28 cellular contexts compared by ENCODE assay signal in genomic region chr6:38319259-38320255, GRCh38.
DNase-seq lines count a peak whose midpoint lies in the region; ATAC-seq, FAIRE-seq and TF ChIP-seq lines count a peak whose summit lies in the region.
"Had no signal": no experiment of that assay in that cellular context is flagged by ENCODE, and none has a peak within 500 bp of the region (broad histone marks: within the 10 kb centered on the region; RNA-seq: fewer than 3 reads in every experiment).

No MANE protein-coding gene starts in this region.

- peaks cover 9 to 23% of the 10 kb centered on the region in 2 donors for H3K36me3 Mint-ChIP-seq in stimulated activated naive B cell treated with anti-CD40 and anti-IgM and Interleukin-4, amounts not matched to agents 10 μg/mL and 1 μg/mL and 100 μg/mL, for 72 hours

- H3K27ac Mint-ChIP-seq in stimulated activated naive B cell treated with anti-CD40 and anti-IgM and Interleukin-4, amounts not matched to agents 10 μg/mL and 1 μg/mL and 100 μg/mL, for 72 hours: peak overlapping the region; percentile 15
- H3K27ac Mint-ChIP-seq: CD8-positive, alpha-beta memory T cell had no signal

- H3K4me3 ChIP-seq in mammary epithelial cell (replicated peaks in 1 of 3; ENCODE audit: insufficient read depth in 1 of 3, low read depth in 2 of 3, low read length in 3 of 3): no peak overlapping the region
- H3K4me3 ChIP-seq in keratinocyte (ENCODE audit: control insufficient read depth in 2 of 3, extremely low read depth in 1 of 3, insufficient read depth in 2 of 3, low read depth in 1 of 3, low read length in 3 of 3): no peak overlapping the region
- H3K4me3 ChIP-seq in right atrium auricular region: no peak overlapping the region
- H3K4me3 ChIP-seq: body of pancreas, HAP-1, lower lobe of right lung, tibial artery had no signal

- H4K20me1 ChIP-seq in mammary epithelial cell (ENCODE audit: insufficient read depth, low read length): no peaks in the 10 kb centered on the region
- H4K20me1 ChIP-seq in keratinocyte (ENCODE audit: control insufficient read depth, extremely low read depth, insufficient read depth, low read length): no peaks in the 10 kb centered on the region

- no peak overlapping the region for H3K4me3 Mint-ChIP-seq in stimulated activated naive B cell treated with anti-CD40 and anti-IgM and Interleukin-4, amounts not matched to agents 10 μg/mL and 1 μg/mL and 100 μg/mL, for 72 hours
- H3K4me3 Mint-ChIP-seq: CD8-positive, alpha-beta memory T cell; effector memory CD8-positive, alpha-beta T cell; stimulated activated naive CD8-positive, alpha-beta T cell treated with anti-CD3 and anti-CD28 coated beads, Interleukin-15, amount 100 ng/mL, for 72 hours had no signal

- H3K36me3 ChIP-seq in mammary epithelial cell (ENCODE audit: insufficient read depth, low read length): no peaks in the 10 kb centered on the region
- H3K36me3 ChIP-seq in keratinocyte (ENCODE audit: control insufficient read depth in 2 of 2, extremely low read depth in 1 of 2, insufficient read depth in 2 of 2, low read length in 2 of 2): no peaks in the 10 kb centered on the region
- no peaks in the 10 kb centered on the region for H3K36me3 ChIP-seq in right atrium auricular region
- H3K36me3 ChIP-seq: HAP-1, lower lobe of right lung, tibial artery had no signal

- no peak for TF ChIP-seq CTCF in mammary epithelial cell (conservative IDR thresholded peaks at IDR 0.05 in 1 of 2, IDR thresholded peaks at IDR 0.05 in 1 of 2; ENCODE audit: extremely low read depth in 1 of 2, insufficient read depth in 1 of 2, low read depth in 1 of 2, low read length in 2 of 2)
- TF ChIP-seq CTCF in keratinocyte (optimal IDR thresholded peaks at IDR 0.05 in 1 of 3, IDR thresholded peaks at IDR 0.05 in 1 of 3, conservative IDR thresholded peaks at IDR 0.05 in 1 of 3; ENCODE audit: extremely low read depth in 1 of 3, insufficient read depth in 2 of 3, low read length in 3 of 3): no peak
- TF ChIP-seq CTCF in right atrium auricular region (IDR thresholded peaks at IDR 0.05): no peak

- no peak for ATAC-seq in stimulated activated naive B cell treated with anti-CD40 and anti-IgM and Interleukin-4, amounts not matched to agents 10 μg/mL and 1 μg/mL and 100 μg/mL, for 72 hours (replicated peaks)
- ATAC-seq: body of pancreas; effector memory CD8-positive, alpha-beta T cell; stimulated activated naive CD8-positive, alpha-beta T cell treated with anti-CD3 and anti-CD28 coated beads, Interleukin-15, amount 100 ng/mL, for 72 hours had no signal

- H3K9me1 ChIP-seq in keratinocyte (ENCODE audit: control insufficient read depth, extremely low read depth, insufficient read depth, low read length): no peaks in the 10 kb centered on the region

- H3K79me2 ChIP-seq in mammary epithelial cell (ENCODE audit: insufficient read depth, low read length): no peaks in the 10 kb centered on the region
- no peaks in the 10 kb centered on the region for H3K79me2 ChIP-seq in keratinocyte (ENCODE audit: control insufficient read depth, insufficient read depth, low read length)

- peaks cover 3 to 4% of the 10 kb centered on the region in 2 donors for H3K9me3 Mint-ChIP-seq in stimulated activated naive B cell treated with anti-CD40 and anti-IgM and Interleukin-4, amounts not matched to agents 10 μg/mL and 1 μg/mL and 100 μg/mL, for 72 hours
- H3K9me3 Mint-ChIP-seq: CD8-positive, alpha-beta memory T cell; effector memory CD8-positive, alpha-beta T cell; IgD-negative memory B cell; stimulated activated naive CD8-positive, alpha-beta T cell treated with anti-CD3 and anti-CD28 coated beads, Interleukin-15, amount 100 ng/mL, for 72 hours had no signal

- WGBS in mammary epithelial cell (ENCODE audit: low coverage, missing lambda C conversion rate): 78% methylated on average over 10 of the region's 11 CpGs

- H3K4me2 ChIP-seq in mammary epithelial cell (ENCODE audit: insufficient read depth, low read depth, low read length): no peak overlapping the region
- peak overlapping the region; percentile 2 for H3K4me2 ChIP-seq in keratinocyte (ENCODE audit: control insufficient read depth, extremely low read depth, insufficient read depth, low read depth, low read length)

- H3K27me3 ChIP-seq in mammary epithelial cell (ENCODE audit: insufficient read depth, low read length): no peaks in the 10 kb centered on the region
- H3K27me3 ChIP-seq in keratinocyte (ENCODE audit: control insufficient read depth, extremely low read depth, insufficient read depth, low read length): no peaks in the 10 kb centered on the region
- H3K27me3 ChIP-seq in right atrium auricular region: no peaks in the 10 kb centered on the region
- H3K27me3 ChIP-seq: body of pancreas, tibial artery had no signal

- H3K9ac ChIP-seq in mammary epithelial cell (ENCODE audit: insufficient read depth, low read length) (no peak overlapping the region), keratinocyte (ENCODE audit: control insufficient read depth, extremely low read depth, insufficient read depth, low read length) (no peak overlapping the region)

- no peaks in the 10 kb centered on the region for H3K27me3 Mint-ChIP-seq in stimulated activated naive B cell treated with anti-CD40 and anti-IgM and Interleukin-4, amounts not matched to agents 10 μg/mL and 1 μg/mL and 100 μg/mL, for 72 hours
- H3K27me3 Mint-ChIP-seq: CD8-positive, alpha-beta memory T cell; effector memory CD8-positive, alpha-beta T cell; IgD-negative memory B cell; stimulated activated naive CD8-positive, alpha-beta T cell treated with anti-CD3 and anti-CD28 coated beads, Interleukin-15, amount 100 ng/mL, for 72 hours had no signal

- dilution Hi-C loops in mammary epithelial cell (cut with HindIII; ENCODE audit: low sequenced_read_pairs): no loop called here
- dilution Hi-C loops in keratinocyte (cut with MboI; ENCODE audit: extremely low pct_ligation_motif_present, low sequenced_read_pairs): no loop called here

- H2AFZ ChIP-seq in mammary epithelial cell (ENCODE audit: low read depth, low read length): no peak overlapping the region
- H2AFZ ChIP-seq in keratinocyte (ENCODE audit: control insufficient read depth, low read length): no peak overlapping the region

- H3K4me1 ChIP-seq in mammary epithelial cell (ENCODE audit: insufficient read depth, low read length) (peaks cover 7% of the 10 kb centered on the region), keratinocyte (ENCODE audit: control insufficient read depth, extremely low read depth, insufficient read depth, low read length) (peaks cover 12% of the 10 kb centered on the region), right atrium auricular region (no peaks in the 10 kb centered on the region)
- H3K4me1 ChIP-seq: body of pancreas, HAP-1, lower lobe of right lung, tibial artery had no signal

- H3K4me1 Mint-ChIP-seq in stimulated activated naive B cell treated with anti-CD40 and anti-IgM and Interleukin-4, amounts not matched to agents 10 μg/mL and 1 μg/mL and 100 μg/mL, for 72 hours: peaks cover 36 to 68% of the 10 kb centered on the region in 2 donors
- H3K4me1 Mint-ChIP-seq: CD8-positive, alpha-beta memory T cell; stimulated activated naive CD8-positive, alpha-beta T cell treated with anti-CD3 and anti-CD28 coated beads, Interleukin-15, amount 100 ng/mL, for 72 hours had no signal

- BruUV-seq in mammary epithelial cell (replicated peaks; lab: Mats Ljungman, UMichigan): no TSS peak

- H3K9me3 ChIP-seq in mammary epithelial cell (replicated peaks; ENCODE audit: insufficient read depth, low read length): no peaks in the 10 kb centered on the region
- no peaks in the 10 kb centered on the region for H3K9me3 ChIP-seq in keratinocyte (ENCODE audit: control insufficient read depth, low read depth, low read length)
- H3K9me3 ChIP-seq in right atrium auricular region: no peaks in the 10 kb centered on the region
- H3K9me3 ChIP-seq: body of pancreas, HAP-1, lower lobe of right lung, tibial artery had no signal

- CTCF ChIA-PET in mammary epithelial cell (lab: Charles Lee; ENCODE audit: low non-redundant PET): interaction anchor here (0.6 kb wide), 1 partner anchor 175 kb away, joined by 5 read pairs; no protein-coding TSS in a partner anchor

- peak; percentile 24 for DNase-seq in NCI-H146 (lab: John Stamatoyannopoulos, UW)
- no peak for DNase-seq in NCI-H146 treated with DMSO at 0.1 percent for 48 hours (lab: John Stamatoyannopoulos, UW; ENCODE audit: unreplicated experiment)
- DNase-seq in mammary epithelial cell: peak; percentile 51
- peak; percentile 25 for DNase-seq in keratinocyte (ENCODE audit: low read depth, low spot score)
- DNase-seq in stimulated activated naive B cell treated with anti-CD40 and anti-IgM and Interleukin-4, amounts not matched to agents 10 μg/mL and 1 μg/mL and 100 μg/mL, for 72 hours: no peak
- DNase-seq in DMS 273 treated with DMSO at 0.1 percent for 48 hours (lab: John Stamatoyannopoulos, UW): no peak
- DNase-seq in NAMALWA (ENCODE audit: low spot score): no peak
- no peak for DNase-seq in right atrium auricular region (ENCODE audit: low spot score)
- DNase-seq: activated CD4-positive, alpha-beta T cell treated with anti-CD3 and anti-CD28 coated beads, Interleukin-2, amount 50 U/mL, for 48 hours; activated CD4-positive, CD25-positive, alpha-beta regulatory T cell; activated effector memory CD4-positive, alpha-beta T cell treated with anti-CD3 and anti-CD28 coated beads, Interleukin-2, amount 50 U/mL, for 16 hours; AML-193; body of pancreas; CD8-positive, alpha-beta memory T cell; DMS79 treated with DMSO at 0.1 percent for 48 hours; effector memory CD8-positive, alpha-beta T cell; head of caudate nucleus; lower lobe of right lung; NCI-H1694 treated with DMSO at 0.1 percent for 48 hours; NCI-H748 treated with DMSO at 0.1 percent for 48 hours; stimulated activated CD4-positive, alpha-beta T cell treated with anti-CD3 and anti-CD28 coated beads, Interleukin-4, amount 100 ng/mL, for 24 hours; stimulated activated naive CD8-positive, alpha-beta T cell treated with anti-CD3 and anti-CD28 coated beads, Interleukin-15, amount 100 ng/mL, for 72 hours; T-helper 9 cell; tibial artery had no signal

- in situ Hi-C loops in mammary epithelial cell (cut with MboI; ENCODE audit: low sequenced_read_pairs in 2 of 2): no loop called here

- H3K27ac ChIP-seq in mammary epithelial cell (ENCODE audit: insufficient read depth, low read depth, low read length) (no peak overlapping the region), keratinocyte (ENCODE audit: control insufficient read depth, insufficient read depth, low read length) (no peak overlapping the region), right atrium auricular region (no peak overlapping the region)
- H3K27ac ChIP-seq: 22Rv1, body of pancreas, lower lobe of right lung, tibial artery had no signal

- FAIRE-seq in keratinocyte (lab: Jason Lieb, UNC): peak; percentile 74
- FAIRE-seq: colon had no signal

- intact Hi-C loops in mammary epithelial cell (cut with micrococcal nuclease): no loop called here

Comparison
In these comparisons a context has a peak if more than half of its experiments do, and no peak if none do; other contexts are left out.
1. DNase-seq: peak in NCI-H146 (single experiment), mammary epithelial cell (single experiment) and keratinocyte (single experiment); none in NCI-H146 treated with DMSO at 0.1 percent for 48 hours (single experiment), stimulated activated naive B cell treated with anti-CD40 and anti-IgM and Interleukin-4, amounts not matched to agents 10 μg/mL and 1 μg/mL and 100 μg/mL, for 72 hours (single experiment), DMS 273 treated with DMSO at 0.1 percent for 48 hours (single experiment), NAMALWA (single experiment) and right atrium auricular region (single experiment).